In the genomic region with DNA sequence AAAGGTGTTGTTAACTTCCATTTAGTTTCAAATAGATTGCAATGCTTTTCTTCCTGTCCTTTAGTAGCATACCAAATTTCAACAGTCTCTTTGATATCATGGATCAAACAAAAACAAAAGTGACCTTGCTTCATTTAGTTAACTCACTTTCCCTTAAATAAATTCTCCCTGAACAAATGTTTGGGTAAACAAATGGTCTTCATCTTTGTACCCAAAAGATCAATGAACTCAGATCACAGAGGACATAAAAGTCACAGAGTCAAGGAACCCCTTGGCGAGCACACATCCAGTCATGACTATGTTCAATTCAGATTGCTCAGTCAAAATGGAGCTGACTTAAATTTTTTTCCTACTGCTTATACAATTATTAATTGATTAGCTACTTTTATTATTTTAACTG, we compare ENCODE assay signal across 10 cellular contexts. TPM values are rescaled to one million over a fixed set of nuclear protein-coding genes. Genes with fewer than 3 reads are reported as not detected.
"Had no signal": no experiment of that assay in that cellular context is flagged by ENCODE, and none has a peak within 500 bp of the region (broad histone marks: within the 10 kb centered on the region; RNA-seq: fewer than 3 reads in every experiment).

No MANE protein-coding gene starts in this region.

- H3K4me3 ChIP-seq: GM23248, K562 had no signal

- DNase-seq: GM23248, H9, HCEC 1CT, IMR-90, KG1 had no signal

- H3K9ac ChIP-seq: GM23248 had no signal

- H2AFZ ChIP-seq: GM23248 had no signal

- FAIRE-seq: H1, H54, K562 had no signal

- H3K9me3 Mint-ChIP-seq: H9 had no signal

- H3K27ac Mint-ChIP-seq: H9 had no signal

- H3K4me3 Mint-ChIP-seq: H9 had no signal

- ATAC-seq: K562 had no signal

- H3K27ac ChIP-seq: GM23248, HL-60 had no signal

RNA-seq across cellular contexts. Expression of gene AQP9, which starts 20.6 kb away (rescaled TPM):
- total RNA-seq: GM23248, H1, H9, HT1080, IMR-90 had no signal
- polyA plus RNA-seq: GM23248, H1, IMR-90 had no signal

RNA-seq across cellular contexts. Expression of gene ALDH1A2, which starts 52.1 kb away (rescaled TPM):
- total RNA-seq: HT1080, IMR-90 had no signal
- polyA plus RNA-seq: IMR-90 had no signal
